31 cellular contexts compared by ENCODE assay signal in the genomic region with DNA sequence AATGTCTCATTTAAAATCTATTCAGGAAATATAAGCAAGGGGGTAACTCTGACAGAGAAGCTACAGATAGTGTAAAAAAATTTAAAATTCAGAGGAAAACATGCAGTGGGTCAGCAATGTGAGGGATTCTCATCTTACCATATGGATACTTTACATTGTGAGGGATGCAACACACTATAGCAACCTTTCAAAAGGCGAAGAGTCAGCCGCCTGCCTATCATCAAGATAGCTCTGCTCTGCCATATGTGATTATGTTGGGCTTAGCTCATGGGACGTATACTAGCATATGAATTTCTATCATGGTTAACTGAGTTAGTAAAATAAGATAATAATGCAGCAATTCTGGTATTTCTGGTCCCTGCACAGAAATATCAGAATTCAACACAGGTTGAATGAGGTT.
"Had no signal": no experiment of that assay in that cellular context is flagged by ENCODE, and none has a peak within 500 bp of the region (broad histone marks: within the 10 kb centered on the region; RNA-seq: fewer than 3 reads in every experiment).

No MANE protein-coding gene starts in this region.

- H3K36me3 ChIP-seq: adrenal gland, esophagus muscularis mucosa, gastrocnemius medialis, heart left ventricle had no signal

- H3K36me3 Mint-ChIP-seq: T-cell had no signal

- H3K4me3 Mint-ChIP-seq: activated naive CD4-positive, alpha-beta T cell treated with anti-CD3 and anti-CD28 coated beads, Interleukin-2, amount 10 ng/mL, durations not matched to agents 7 days and 5 days; activated naive CD8-positive, alpha-beta T cell treated with anti-CD3 and anti-CD28 coated beads, Interleukin-2, amount 50 U/mL, for 24 hours; activated T-cell treated with anti-CD3 and anti-CD28 coated beads, Interleukin-2, amount 50 U/mL, for 24 hours; activated T-helper 1 cell treated with anti-CD3 and anti-CD28 coated beads, Interleukin-12 subunit alpha, Interleukin-12 subunit beta, Interleukin-2, Interleukin-4 antibody, amounts not matched to agents 30 ng/mL and 10 ng/mL and 1 ng/mL, durations not matched to agents 14 hours and 24 hours and 36 hours; effector memory CD8-positive, alpha-beta T cell; T-cell; T-helper 1 cell treated with Interleukin-12 subunit alpha and Interleukin-12 subunit beta and Interleukin-4 antibody, amounts not matched to agents 30 μg/mL and 1 μg/mL, for 36 hours had no signal

- H3K27ac Mint-ChIP-seq: activated naive CD4-positive, alpha-beta T cell treated with anti-CD3 and anti-CD28 coated beads, Interleukin-2, amount 10 ng/mL, durations not matched to agents 7 days and 5 days; effector memory CD8-positive, alpha-beta T cell; T-helper 1 cell treated with Interleukin-12 subunit alpha and Interleukin-12 subunit beta and Interleukin-4 antibody, amounts not matched to agents 30 μg/mL and 1 μg/mL, for 36 hours had no signal

- H3K9me3 ChIP-seq: adrenal gland, body of pancreas, esophagus muscularis mucosa, gastrocnemius medialis, heart left ventricle had no signal

- H3K9me3 Mint-ChIP-seq: effector memory CD8-positive, alpha-beta T cell; T-cell; T-helper 1 cell treated with Interleukin-12 subunit alpha and Interleukin-12 subunit beta and Interleukin-4 antibody, amounts not matched to agents 30 μg/mL and 1 μg/mL, for 36 hours had no signal

- DNase-seq: activated CD4-positive, alpha-beta T cell treated with anti-CD3 and anti-CD28 coated beads for 4 hours; activated CD4-positive, alpha-beta T cell treated with anti-CD3 and anti-CD28 coated beads, Interleukin-2, amount 50 U/mL, for 1 hour; activated CD4-positive, alpha-beta T cell treated with anti-CD3 and anti-CD28 coated beads, Interleukin-2, amount 50 U/mL, for 48 hours; activated CD4-positive, CD25-positive, alpha-beta regulatory T cell; activated CD4-positive, CD25-positive, alpha-beta regulatory T cell treated with anti-CD3 and anti-CD28 coated beads, Interleukin-2, amount 50 U/mL, for 72 hours; activated gamma-delta T cell; activated naive CD4-positive, alpha-beta T cell; activated naive CD4-positive, alpha-beta T cell treated with anti-CD3 and anti-CD28 coated beads, Interleukin-2, amount 10 ng/mL, durations not matched to agents 7 days and 5 days; activated naive CD8-positive, alpha-beta T cell treated with anti-CD3 and anti-CD28 coated beads, Interleukin-2, amount 50 U/mL, for 24 hours; activated T-cell treated with anti-CD3 and anti-CD28 coated beads for 4 hours; activated T-cell treated with anti-CD3 and anti-CD28 coated beads, Interleukin-2, amount 50 U/mL, for 24 hours; adrenal gland; amygdala; aorta; body of pancreas; caudate nucleus; cortex of kidney; dermis blood vessel endothelial cell; effector CD4-positive, alpha-beta T cell; effector memory CD8-positive, alpha-beta T cell; erythroblast; foreskin keratinocyte; gastrocnemius medialis; glutamatergic neuron; heart left ventricle; SW 1271; T-cell had no signal

- ATAC-seq: activated naive CD4-positive, alpha-beta T cell treated with anti-CD3 and anti-CD28 coated beads, Interleukin-2, amount 50 U/mL, for 72 hours; activated naive CD8-positive, alpha-beta T cell treated with anti-CD3 and anti-CD28 coated beads, Interleukin-2, amount 50 U/mL, for 24 hours; body of pancreas; effector memory CD8-positive, alpha-beta T cell; foreskin keratinocyte; gastrocnemius medialis; heart left ventricle had no signal

- H3K4me1 ChIP-seq: adrenal gland, body of pancreas, esophagus muscularis mucosa, foreskin keratinocyte had no signal

- H3K4me3 ChIP-seq: adrenal gland, body of pancreas, esophagus muscularis mucosa, gastrocnemius medialis, heart left ventricle had no signal

- H3K27me3 Mint-ChIP-seq: activated naive CD4-positive, alpha-beta T cell treated with anti-CD3 and anti-CD28 coated beads, Interleukin-2, amount 10 ng/mL, durations not matched to agents 7 days and 5 days; activated naive CD8-positive, alpha-beta T cell treated with anti-CD3 and anti-CD28 coated beads, Interleukin-2, amount 50 U/mL, for 24 hours; activated T-cell treated with anti-CD3 and anti-CD28 coated beads, Interleukin-2, amount 50 U/mL, for 24 hours; effector memory CD8-positive, alpha-beta T cell; T-cell had no signal

- H3K27ac ChIP-seq: adrenal gland, body of pancreas, esophagus muscularis mucosa, foreskin keratinocyte, gastrocnemius medialis, heart left ventricle had no signal

- H3K27me3 ChIP-seq: adrenal gland, body of pancreas, esophagus muscularis mucosa, foreskin keratinocyte, gastrocnemius medialis, heart left ventricle had no signal
